In the genomic region with DNA sequence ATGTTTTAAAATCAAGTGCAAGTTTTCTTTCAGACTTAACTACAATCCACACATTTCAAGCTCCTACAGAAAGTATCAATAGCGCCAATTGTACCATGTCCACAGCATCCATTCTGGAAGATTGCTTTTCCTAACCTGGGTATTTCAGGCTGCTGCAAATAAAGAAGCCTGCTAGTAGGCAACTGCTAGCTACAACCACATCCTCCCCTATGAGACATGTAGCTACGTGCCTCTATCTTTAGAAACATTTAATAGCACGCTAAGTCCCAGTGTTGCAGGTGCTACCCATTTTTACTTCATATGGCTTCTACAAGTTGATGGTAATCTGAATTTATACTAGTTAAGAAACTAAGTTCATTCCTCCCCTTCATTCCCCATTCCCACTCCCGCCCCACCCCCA, we compare ENCODE assay signal across 1 cellular context.
TF ChIP-seq lines count a peak whose summit lies in the region.

No MANE protein-coding gene starts in this region.

TF ChIP-seq in H1, 55 proteins besides CTCF, POLR2A, EP300 and RAD21:
- TF ChIP-seq TAF7 (optimal IDR thresholded peaks at IDR 0.05; ENCODE audit: borderline replicate concordance, low read depth, low read length) = no peak
- TF ChIP-seq, protein P1, sequence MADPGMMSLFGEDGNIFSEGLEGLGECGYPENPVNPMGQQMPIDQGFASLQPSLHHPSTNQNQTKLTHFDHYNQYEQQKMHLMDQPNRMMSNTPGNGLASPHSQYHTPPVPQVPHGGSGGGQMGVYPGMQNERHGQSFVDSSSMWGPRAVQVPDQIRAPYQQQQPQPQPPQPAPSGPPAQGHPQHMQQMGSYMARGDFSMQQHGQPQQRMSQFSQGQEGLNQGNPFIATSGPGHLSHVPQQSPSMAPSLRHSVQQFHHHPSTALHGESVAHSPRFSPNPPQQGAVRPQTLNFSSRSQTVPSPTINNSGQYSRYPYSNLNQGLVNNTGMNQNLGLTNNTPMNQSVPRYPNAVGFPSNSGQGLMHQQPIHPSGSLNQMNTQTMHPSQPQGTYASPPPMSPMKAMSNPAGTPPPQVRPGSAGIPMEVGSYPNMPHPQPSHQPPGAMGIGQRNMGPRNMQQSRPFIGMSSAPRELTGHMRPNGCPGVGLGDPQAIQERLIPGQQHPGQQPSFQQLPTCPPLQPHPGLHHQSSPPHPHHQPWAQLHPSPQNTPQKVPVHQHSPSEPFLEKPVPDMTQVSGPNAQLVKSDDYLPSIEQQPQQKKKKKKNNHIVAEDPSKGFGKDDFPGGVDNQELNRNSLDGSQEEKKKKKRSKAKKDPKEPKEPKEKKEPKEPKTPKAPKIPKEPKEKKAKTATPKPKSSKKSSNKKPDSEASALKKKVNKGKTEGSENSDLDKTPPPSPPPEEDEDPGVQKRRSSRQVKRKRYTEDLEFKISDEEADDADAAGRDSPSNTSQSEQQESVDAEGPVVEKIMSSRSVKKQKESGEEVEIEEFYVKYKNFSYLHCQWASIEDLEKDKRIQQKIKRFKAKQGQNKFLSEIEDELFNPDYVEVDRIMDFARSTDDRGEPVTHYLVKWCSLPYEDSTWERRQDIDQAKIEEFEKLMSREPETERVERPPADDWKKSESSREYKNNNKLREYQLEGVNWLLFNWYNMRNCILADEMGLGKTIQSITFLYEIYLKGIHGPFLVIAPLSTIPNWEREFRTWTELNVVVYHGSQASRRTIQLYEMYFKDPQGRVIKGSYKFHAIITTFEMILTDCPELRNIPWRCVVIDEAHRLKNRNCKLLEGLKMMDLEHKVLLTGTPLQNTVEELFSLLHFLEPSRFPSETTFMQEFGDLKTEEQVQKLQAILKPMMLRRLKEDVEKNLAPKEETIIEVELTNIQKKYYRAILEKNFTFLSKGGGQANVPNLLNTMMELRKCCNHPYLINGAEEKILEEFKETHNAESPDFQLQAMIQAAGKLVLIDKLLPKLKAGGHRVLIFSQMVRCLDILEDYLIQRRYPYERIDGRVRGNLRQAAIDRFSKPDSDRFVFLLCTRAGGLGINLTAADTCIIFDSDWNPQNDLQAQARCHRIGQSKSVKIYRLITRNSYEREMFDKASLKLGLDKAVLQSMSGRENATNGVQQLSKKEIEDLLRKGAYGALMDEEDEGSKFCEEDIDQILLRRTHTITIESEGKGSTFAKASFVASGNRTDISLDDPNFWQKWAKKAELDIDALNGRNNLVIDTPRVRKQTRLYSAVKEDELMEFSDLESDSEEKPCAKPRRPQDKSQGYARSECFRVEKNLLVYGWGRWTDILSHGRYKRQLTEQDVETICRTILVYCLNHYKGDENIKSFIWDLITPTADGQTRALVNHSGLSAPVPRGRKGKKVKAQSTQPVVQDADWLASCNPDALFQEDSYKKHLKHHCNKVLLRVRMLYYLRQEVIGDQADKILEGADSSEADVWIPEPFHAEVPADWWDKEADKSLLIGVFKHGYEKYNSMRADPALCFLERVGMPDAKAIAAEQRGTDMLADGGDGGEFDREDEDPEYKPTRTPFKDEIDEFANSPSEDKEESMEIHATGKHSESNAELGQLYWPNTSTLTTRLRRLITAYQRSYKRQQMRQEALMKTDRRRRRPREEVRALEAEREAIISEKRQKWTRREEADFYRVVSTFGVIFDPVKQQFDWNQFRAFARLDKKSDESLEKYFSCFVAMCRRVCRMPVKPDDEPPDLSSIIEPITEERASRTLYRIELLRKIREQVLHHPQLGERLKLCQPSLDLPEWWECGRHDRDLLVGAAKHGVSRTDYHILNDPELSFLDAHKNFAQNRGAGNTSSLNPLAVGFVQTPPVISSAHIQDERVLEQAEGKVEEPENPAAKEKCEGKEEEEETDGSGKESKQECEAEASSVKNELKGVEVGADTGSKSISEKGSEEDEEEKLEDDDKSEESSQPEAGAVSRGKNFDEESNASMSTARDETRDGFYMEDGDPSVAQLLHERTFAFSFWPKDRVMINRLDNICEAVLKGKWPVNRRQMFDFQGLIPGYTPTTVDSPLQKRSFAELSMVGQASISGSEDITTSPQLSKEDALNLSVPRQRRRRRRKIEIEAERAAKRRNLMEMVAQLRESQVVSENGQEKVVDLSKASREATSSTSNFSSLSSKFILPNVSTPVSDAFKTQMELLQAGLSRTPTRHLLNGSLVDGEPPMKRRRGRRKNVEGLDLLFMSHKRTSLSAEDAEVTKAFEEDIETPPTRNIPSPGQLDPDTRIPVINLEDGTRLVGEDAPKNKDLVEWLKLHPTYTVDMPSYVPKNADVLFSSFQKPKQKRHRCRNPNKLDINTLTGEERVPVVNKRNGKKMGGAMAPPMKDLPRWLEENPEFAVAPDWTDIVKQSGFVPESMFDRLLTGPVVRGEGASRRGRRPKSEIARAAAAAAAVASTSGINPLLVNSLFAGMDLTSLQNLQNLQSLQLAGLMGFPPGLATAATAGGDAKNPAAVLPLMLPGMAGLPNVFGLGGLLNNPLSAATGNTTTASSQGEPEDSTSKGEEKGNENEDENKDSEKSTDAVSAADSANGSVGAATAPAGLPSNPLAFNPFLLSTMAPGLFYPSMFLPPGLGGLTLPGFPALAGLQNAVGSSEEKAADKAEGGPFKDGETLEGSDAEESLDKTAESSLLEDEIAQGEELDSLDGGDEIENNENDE (IDR thresholded peaks at IDR 0.05; ENCODE audit: insufficient replicate concordance, low read length) = no peak
- TF ChIP-seq RFX5 (IDR thresholded peaks at IDR 0.05; ENCODE audit: borderline replicate concordance, low read depth, low read length) = no peak
